In the genomic region with DNA sequence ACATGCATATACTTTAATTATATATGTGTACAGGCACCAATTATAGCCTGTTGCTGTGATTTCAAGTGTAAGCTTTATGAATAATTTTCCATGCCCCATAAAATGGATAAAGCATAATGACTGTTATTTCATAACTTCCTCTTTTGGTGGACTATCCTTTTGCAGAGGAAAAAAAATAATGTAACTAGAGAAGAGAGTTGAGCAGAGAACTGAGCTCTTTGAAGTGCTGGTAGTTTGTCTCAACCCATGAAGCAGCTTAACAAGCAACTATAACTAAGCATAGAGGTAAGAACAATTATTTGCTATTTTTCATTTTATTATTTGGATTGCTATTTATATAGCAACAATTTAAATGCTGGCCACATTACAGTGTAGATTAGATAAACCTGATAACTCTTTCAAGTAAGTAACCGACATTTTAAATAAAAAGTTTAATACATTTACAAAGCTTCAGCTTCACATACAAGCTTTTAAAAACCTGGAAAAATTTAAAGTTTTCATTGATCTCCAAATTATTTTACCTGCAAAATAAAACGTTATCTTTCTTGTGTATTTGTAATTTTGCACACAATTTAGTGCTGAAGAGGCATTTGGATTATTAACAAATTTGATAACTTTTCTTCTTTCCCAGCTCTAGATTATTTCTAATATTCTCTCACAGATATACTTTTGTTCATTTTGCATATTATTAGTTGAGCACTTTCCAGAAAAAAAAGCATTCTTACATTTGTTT, we compare ENCODE assay signal across 8 cellular contexts. TPM values are rescaled to one million over a fixed set of nuclear protein-coding genes. Genes with fewer than 3 reads are reported as not detected.
DNase-seq lines count a peak whose midpoint lies in the region; ATAC-seq and TF ChIP-seq lines count a peak whose summit lies in the region.

No MANE protein-coding gene starts in this region.

- ATAC-seq in GM18505 (IDR thresholded peaks at IDR 0.05; ENCODE audit: unreplicated experiment) = peak; percentile 40
- ATAC-seq in HG02852 (IDR thresholded peaks at IDR 0.05; ENCODE audit: unreplicated experiment) = peak; percentile 19
- peak; percentile 47 for ATAC-seq in mucosa of descending colon
- ATAC-seq in HG02798 (IDR thresholded peaks at IDR 0.05; ENCODE audit: poor library complexity, unreplicated experiment) = no peak

- peaks cover 0 to 11% (median 3%) of the 10 kb centered on the region in 4 donors for H3K4me1 ChIP-seq in Peyer's patch
- H3K4me1 ChIP-seq in mucosa of descending colon (ENCODE audit: low read depth) = no peaks in the 10 kb centered on the region

- H3K36me3 ChIP-seq in Peyer's patch (no peaks in the 10 kb centered on the region), mucosa of descending colon (ENCODE audit: low read depth) (no peaks in the 10 kb centered on the region)

- peak overlapping the region; percentile 14 to 36 (median 24) for H3K4me3 ChIP-seq in Peyer's patch
- H3K4me3 ChIP-seq in mucosa of descending colon = no peak overlapping the region

- intact Hi-C loops in mucosa of descending colon (cut with DNase I, micrococcal nuclease) = no loop called here

- H3K9me3 ChIP-seq in Peyer's patch (no peaks in the 10 kb centered on the region), mucosa of descending colon (no peaks in the 10 kb centered on the region)

- no peak for DNase-seq in Peyer's patch
- no peak for DNase-seq in mucosa of descending colon
- DNase-seq in kidney tubule cell (ENCODE audit: low spot score) = no peak
- no peak for DNase-seq in NCI-H1436 treated with DMSO at 0.1 percent for 48 hours (lab: John Stamatoyannopoulos, UW)
- DNase-seq in NCI-H524 treated with DMSO at 0.1 percent for 48 hours (lab: John Stamatoyannopoulos, UW) = no peak

- TF ChIP-seq CTCF in Peyer's patch (IDR thresholded peaks at IDR 0.05) = no peak
- TF ChIP-seq CTCF in mucosa of descending colon (IDR thresholded peaks at IDR 0.05) = no peak

- peak overlapping the region; percentile 69 to 85 (median 73) for H3K27ac ChIP-seq in Peyer's patch

- no peak for TF ChIP-seq POLR2A in GM18505 (IDR thresholded peaks at IDR 0.05; ENCODE audit: borderline replicate concordance, extremely low read depth, insufficient read depth, insufficient read length)
- TF ChIP-seq POLR2A in Peyer's patch (IDR thresholded peaks at IDR 0.05) = no peak

- H3K27me3 ChIP-seq in Peyer's patch = no peaks in the 10 kb centered on the region

RNA-seq across cellular contexts. Expression of a gene that starts 24.4 kb away (rescaled TPM):
- total RNA-seq in Peyer's patch (100 to 1,000 TPM; 261 to 429 (median 389) TPM), mucosa of descending colon (100 to 1,000 TPM; 184 to 381 (median 215) TPM)
